15 cellular contexts compared by ENCODE assay signal in the genomic region with DNA sequence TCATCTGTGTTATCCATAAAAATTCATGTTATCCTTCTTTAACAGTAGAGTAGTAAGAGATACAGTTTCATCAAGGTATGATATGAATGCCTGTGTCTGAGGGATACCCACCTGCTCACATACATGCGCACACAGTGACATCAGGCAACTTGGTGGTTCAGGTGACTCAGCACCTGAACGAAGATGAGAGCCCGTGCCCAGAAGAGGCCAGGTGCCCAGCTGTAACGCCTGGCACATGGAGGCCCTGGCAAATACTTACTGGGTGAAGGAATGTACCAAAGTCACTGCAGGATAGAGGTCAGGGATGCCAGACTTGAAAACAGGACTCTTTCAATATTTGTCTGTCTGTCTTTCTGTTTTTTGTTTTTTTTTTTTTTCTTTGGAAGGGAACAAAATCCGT.
A peak's percentile ranks its signal among the peaks of the same experiment; 100 is the strongest.
DNase-seq lines count a peak whose midpoint lies in the region; FAIRE-seq and TF ChIP-seq lines count a peak whose summit lies in the region.
"Had no signal": no experiment of that assay in that cellular context is flagged by ENCODE, and none has a peak within 500 bp of the region (broad histone marks: within the 10 kb centered on the region; RNA-seq: fewer than 3 reads in every experiment).

No MANE protein-coding gene starts in this region.

- no peaks in the 10 kb centered on the region for H3K27me3 ChIP-seq in Caco-2 (replicated peaks; ENCODE audit: control insufficient read depth, insufficient read depth, low read length)
- H3K27me3 ChIP-seq in osteoblast (ENCODE audit: insufficient read depth, low read length) = no peaks in the 10 kb centered on the region
- H3K27me3 ChIP-seq: BLaER1 treated with 17β-estradiol and CSF1 and Interleukin-3, amounts not matched to agents 10 nM and 100 nM had no signal

- DNase-seq in DMS153 (lab: John Stamatoyannopoulos, UW) (peak; percentile 30), DMS153 treated with DMSO at 0.1 percent for 48 hours (lab: John Stamatoyannopoulos, UW; ENCODE audit: unreplicated experiment) (no peak), Caco-2 (no peak), SK-N-MC (ENCODE audit: low read depth, low spot score) (no peak), osteoblast (ENCODE audit: insufficient read length, low spot score, missing footprints) (peak; percentile 29), NCI-H345 treated with DMSO at 0.1 percent for 48 hours (lab: John Stamatoyannopoulos, UW; ENCODE audit: unreplicated experiment) (no peak), urothelium cell line (ENCODE audit: low spot score) (no peak)
- no peak for DNase-seq in stimulated activated naive CD4-positive, alpha-beta T cell treated with Interleukin-2 at 50 U/mL for 16 hours (lab: John Stamatoyannopoulos, UW)
- DNase-seq: HCEC 1CT, NCI-H1436, NCI-H526 treated with DMSO at 0.1 percent for 48 hours, PC-9 had no signal

- CTCF ChIA-PET in Caco-2 (lab: Charles Lee) = no interaction called here

- H3K27ac ChIP-seq in SK-N-MC = peak overlapping the region; percentile 95; the same call in 1 of the 2 replicates
- no peak overlapping the region for H3K27ac ChIP-seq in osteoblast (ENCODE audit: low read depth, low read length)
- H3K27ac ChIP-seq: 22Rv1; BLaER1 treated with 17β-estradiol and CSF1 and Interleukin-3, amounts not matched to agents 10 nM and 100 nM; PC-9 had no signal

- no peak for FAIRE-seq in urothelium cell line (lab: Jason Lieb, UNC)
- FAIRE-seq: G401.6 had no signal

- intact Hi-C loops in Caco-2 (cut with micrococcal nuclease; ENCODE audit: unreplicated experiment) = loop anchor here (2.0 kb wide), 1 partner anchor 14 kb away; no protein-coding TSS in a partner anchor

- peaks cover 28% of the 10 kb centered on the region for H3K4me1 Mint-ChIP-seq in Caco-2 (ENCODE audit: low read depth, unreplicated experiment)

- peaks cover 33% of the 10 kb centered on the region for H3K36me3 Mint-ChIP-seq in Caco-2 (ENCODE audit: insufficient read depth, unreplicated experiment)

- H3K9me3 ChIP-seq in Caco-2 = no peaks in the 10 kb centered on the region
- no peaks in the 10 kb centered on the region for H3K9me3 ChIP-seq in SK-N-MC (ENCODE audit: low read depth, low read length)
- no peaks in the 10 kb centered on the region for H3K9me3 ChIP-seq in osteoblast (ENCODE audit: low read depth, low read length)
- H3K9me3 ChIP-seq: BLaER1 treated with 17β-estradiol and CSF1 and Interleukin-3, amounts not matched to agents 10 nM and 100 nM had no signal

- no peak overlapping the region for H3K4me2 ChIP-seq in osteoblast (ENCODE audit: insufficient read depth, low read length)
- H3K4me2 ChIP-seq: PC-9 had no signal

- no peak for TF ChIP-seq CTCF in Caco-2 (IDR thresholded peaks at IDR 0.05; ENCODE audit: insufficient read depth in 1 of 2, low read depth in 1 of 2, low read length in 1 of 2, severe bottlenecking in 1 of 2, unreplicated experiment in 1 of 2)
- no peak for TF ChIP-seq CTCF in osteoblast (IDR thresholded peaks at IDR 0.05; ENCODE audit: extremely low read depth, low read depth, low read length)

- POLR2A ChIA-PET in Caco-2 (lab: Charles Lee) = no interaction called here

- no peak overlapping the region for H2AFZ ChIP-seq in osteoblast (ENCODE audit: low read length)
- H2AFZ ChIP-seq: PC-9 had no signal

- H3K9ac ChIP-seq in SK-N-MC (ENCODE audit: insufficient read length) = no peak overlapping the region
- H3K9ac ChIP-seq: BLaER1 treated with 17β-estradiol and CSF1 and Interleukin-3, amounts not matched to agents 10 nM and 100 nM had no signal

- H4K20me1 ChIP-seq in osteoblast (ENCODE audit: insufficient read depth, low read length) = no peaks in the 10 kb centered on the region

- no peaks in the 10 kb centered on the region for H3K27me3 Mint-ChIP-seq in Caco-2 (ENCODE audit: insufficient read depth, unreplicated experiment)

- H3K9me3 Mint-ChIP-seq in Caco-2 (ENCODE audit: unreplicated experiment) = no peaks in the 10 kb centered on the region

- H3K4me3 ChIP-seq in Caco-2 (ENCODE audit: low read depth, low read length) (no peak overlapping the region), SK-N-MC (no peak overlapping the region), osteoblast (ENCODE audit: insufficient read depth, low read length) (no peak overlapping the region)
- H3K4me3 ChIP-seq: BLaER1 treated with 17β-estradiol and CSF1 and Interleukin-3, amounts not matched to agents 10 nM and 100 nM; PC-9 had no signal

- BruUV-seq in Caco-2 (replicated peaks; lab: Mats Ljungman, UMichigan) = no TSS peak

- H3K27ac Mint-ChIP-seq in Caco-2 (ENCODE audit: unreplicated experiment) = peak overlapping the region; percentile 5

- no peak overlapping the region for H3K4me3 Mint-ChIP-seq in Caco-2 (ENCODE audit: unreplicated experiment)

- no peaks in the 10 kb centered on the region for H3K79me2 ChIP-seq in osteoblast (ENCODE audit: insufficient read depth, low read length)

- peaks cover 5% of the 10 kb centered on the region for H3K36me3 ChIP-seq in Caco-2 (ENCODE audit: control insufficient read depth, insufficient read depth, low read length)
- no peaks in the 10 kb centered on the region for H3K36me3 ChIP-seq in SK-N-MC (ENCODE audit: insufficient read depth, low read length)
- H3K36me3 ChIP-seq in osteoblast (ENCODE audit: insufficient read depth, low read length) = no peaks in the 10 kb centered on the region

- H3K4me1 ChIP-seq in Caco-2 (peaks cover 17% of the 10 kb centered on the region), osteoblast (ENCODE audit: insufficient read depth, low read length) (peaks cover 30% of the 10 kb centered on the region)

Comparison
In these comparisons a context has a peak if more than half of its experiments do, and no peak if none do; other contexts are left out.
1. DNase-seq: peak in DMS153 (single experiment) and osteoblast (single experiment); none in DMS153 treated with DMSO at 0.1 percent for 48 hours (single experiment), Caco-2 (0 of 2), SK-N-MC (single experiment), NCI-H345 treated with DMSO at 0.1 percent for 48 hours (single experiment), urothelium cell line (single experiment) and stimulated activated naive CD4-positive, alpha-beta T cell treated with Interleukin-2 at 50 U/mL for 16 hours (single experiment).